ENCODE assay signal across 14 cellular contexts in genomic region chr1:36605942-36606690, GRCh38.
"Had no signal": no experiment of that assay in that cellular context is flagged by ENCODE, and none has a peak within 500 bp of the region (broad histone marks: within the 10 kb centered on the region; RNA-seq: fewer than 3 reads in every experiment).

No MANE protein-coding gene starts in this region.

- H3K36me3 Mint-ChIP-seq: activated naive CD8-positive, alpha-beta T cell; WTC11 had no signal

- H3K9me3 ChIP-seq: gastroesophageal sphincter, SK-N-SH, tibial artery had no signal

- H3K4me1 ChIP-seq: gastroesophageal sphincter, tibial artery had no signal

- H3K4me3 ChIP-seq: cardiac muscle cell, coronary artery, gastroesophageal sphincter, tibial artery had no signal

- H3K27me3 ChIP-seq: cardiac muscle cell had no signal

- H3K27ac ChIP-seq: cardiac muscle cell, coronary artery, epithelial cell of prostate, gastroesophageal sphincter, tibial artery had no signal

- DNase-seq: activated CD4-positive, alpha-beta T cell treated with anti-CD3 and anti-CD28 coated beads, Interleukin-2, amount 10 ng/mL, durations not matched to agents 24 days and 14 days; activated T-cell treated with anti-CD3 and anti-CD28 coated beads for 4 hours; effector memory CD4-positive, alpha-beta T cell; left ventricle myocardium superior; mesenchymal stem cell; SK-N-SH; stimulated activated CD4-positive, alpha-beta T cell treated with anti-CD3 and anti-CD28 coated beads, Interleukin-4, amount 100 ng/mL, for 24 hours; tibial artery had no signal

- ATAC-seq: gastroesophageal sphincter, left ventricle myocardium superior, WTC11 had no signal

- H3K27ac Mint-ChIP-seq: activated CD4-positive, alpha-beta T cell treated with anti-CD3 and anti-CD28 coated beads, Interleukin-2, amount 10 ng/mL, durations not matched to agents 24 days and 14 days; activated naive CD8-positive, alpha-beta T cell; WTC11 had no signal

- H3K36me3 ChIP-seq: cardiac muscle cell, gastroesophageal sphincter, tibial artery had no signal

- H3K4me1 Mint-ChIP-seq: activated CD4-positive, alpha-beta T cell treated with anti-CD3 and anti-CD28 coated beads, Interleukin-2, amount 10 ng/mL, durations not matched to agents 24 days and 14 days; WTC11 had no signal

- H3K4me3 Mint-ChIP-seq: activated CD4-positive, alpha-beta T cell treated with anti-CD3 and anti-CD28 coated beads, Interleukin-2, amount 10 ng/mL, durations not matched to agents 24 days and 14 days; activated naive CD8-positive, alpha-beta T cell; WTC11 had no signal

- H3K9me3 Mint-ChIP-seq: activated CD4-positive, alpha-beta T cell treated with anti-CD3 and anti-CD28 coated beads, Interleukin-2, amount 10 ng/mL, durations not matched to agents 24 days and 14 days; WTC11 had no signal
